Comparison of ENCODE assay signal across 6 cellular contexts in genomic region chr22:34683031-34683430, GRCh38.
DNase-seq lines count a peak whose midpoint lies in the region; ATAC-seq and TF ChIP-seq lines count a peak whose summit lies in the region.
"Not testable (repeated sequence)": the region's sequence is repeated elsewhere in the genome, so short reads cannot be mapped to it uniquely, and the experiment has no call there.

No MANE protein-coding gene starts in this region.

- not testable (repeated sequence) for H3K9me3 ChIP-seq in transverse colon

- H3K4me1 ChIP-seq in transverse colon, result not testable (repeated sequence)

- H3K4me1 Mint-ChIP-seq in WTC11, result not testable (repeated sequence)

- H3K27me3 ChIP-seq in transverse colon, result not testable (repeated sequence)

- H3K4me3 Mint-ChIP-seq in WTC11, result peak overlapping the region; percentile 53

- H3K36me3 ChIP-seq in transverse colon, result not testable (repeated sequence)

- H3K27ac ChIP-seq in transverse colon, result peak overlapping the region in 1 of 4 donors; percentile 38

- in situ Hi-C loops in Caki2 (cut with HindIII; ENCODE audit: low pct_unique_long_range_greater_than_20kb, low sequenced_read_pairs); transverse colon (cut with MboI; ENCODE audit: low pct_ligation_motif_present in 1 of 4, low pct_unique_long_range_greater_than_20kb in 1 of 4, low sequenced_read_pairs in 3 of 4): not testable (repeated sequence)

- not testable (repeated sequence) for TF ChIP-seq EP300 in transverse colon (IDR thresholded peaks at IDR 0.05; ENCODE audit: low read depth)

- 68 to 69% methylated on average over 5 to 17 of the region's 17 CpGs for WGBS in transverse colon (ENCODE audit: low coverage in 1 of 2), 2 donors

- CTCF ChIA-PET in WTC11 (lab: Charles Lee), result not testable (repeated sequence)

- TF ChIP-seq POLR2A in transverse colon (IDR thresholded peaks at IDR 0.05), result not testable (repeated sequence)

- not testable (repeated sequence) for TF ChIP-seq CTCF in WTC11 (IDR thresholded peaks at IDR 0.05); transverse colon (IDR thresholded peaks at IDR 0.05)

- not testable (repeated sequence) for ATAC-seq in WTC11
- peak; percentile 71 for ATAC-seq in left colon

- POLR2A ChIA-PET in WTC11 (lab: Charles Lee), result not testable (repeated sequence)

- not testable (repeated sequence) for H3K27me3 Mint-ChIP-seq in WTC11 (ENCODE audit: low read depth)

- not testable (repeated sequence) for H3K9me3 Mint-ChIP-seq in WTC11

- not testable (repeated sequence) for H3K27ac Mint-ChIP-seq in WTC11

- intact Hi-C loops in left colon (cut with DNase I, micrococcal nuclease); transverse colon (cut with DNase I; ENCODE audit: low total_unique reads): not testable (repeated sequence)

- DNase-seq in Caki2 (ENCODE audit: low read depth) (peak; percentile 31), HT-29 (ENCODE audit: low spot score) (peak; percentile 6), NCI-H69 (lab: John Stamatoyannopoulos, UW) (peak; percentile 13), left colon (peak; percentile 49 to 53), transverse colon (peak; percentile 53)
- DNase-seq in WTC11 (ENCODE audit: low spot score), result not testable (repeated sequence)

- not testable (repeated sequence) for H3K36me3 Mint-ChIP-seq in WTC11

- not testable (repeated sequence) for H3K4me3 ChIP-seq in transverse colon
